In genomic region chr11:10587995-10588394, GRCh38 we compare ENCODE assay signal across 26 cellular contexts. TPM values are rescaled to one million over a fixed set of nuclear protein-coding genes. Genes with fewer than 3 reads are reported as not detected.
A peak's percentile ranks its signal among the peaks of the same experiment; 100 is the strongest.
DNase-seq lines count a peak whose midpoint lies in the region; ATAC-seq, FAIRE-seq and TF ChIP-seq lines count a peak whose summit lies in the region.
"Had no signal": no experiment of that assay in that cellular context is flagged by ENCODE, and none has a peak within 500 bp of the region (broad histone marks: within the 10 kb centered on the region; RNA-seq: fewer than 3 reads in every experiment).

No MANE protein-coding gene starts in this region.

- H3K79me2 ChIP-seq in K562 (ENCODE audit: control insufficient read depth, insufficient read depth, low read length) (no peaks in the 10 kb centered on the region), trophoblast cell (ENCODE audit: control insufficient read depth, insufficient read depth, low read length, poor library complexity) (no peaks in the 10 kb centered on the region)

- H3K9me3 ChIP-seq in K562 (replicated peaks; ENCODE audit: control insufficient read depth, insufficient read depth, low read depth, low read length) (no peaks in the 10 kb centered on the region), esophagus muscularis mucosa (no peaks in the 10 kb centered on the region), trophoblast cell (ENCODE audit: insufficient read depth, low read depth, low read length) (no peaks in the 10 kb centered on the region), uterus (no peaks in the 10 kb centered on the region), right cardiac atrium (ENCODE audit: control insufficient read depth, low read length) (no peaks in the 10 kb centered on the region), BE2C (no peaks in the 10 kb centered on the region), right lobe of liver (no peaks in the 10 kb centered on the region)
- H3K9me3 ChIP-seq: Caco-2, SJCRH30 had no signal

- CTCF ChIA-PET in K562 (lab: Yijun Ruan, JAX; ENCODE audit: low intra/inter-chr PET ratio): no interaction called here
- CTCF ChIA-PET in activated CD4-positive, alpha-beta memory T cell treated with anti-CD3 and anti-CD28 coated beads, Interleukin-2, amount 10 ng/mL, durations not matched to agents 7 days and 5 days (lab: Charles Lee): interaction anchor here (0.9 to 4.3 kb wide), 2 partner anchors 47 to 67 kb away, joined by 3 to 25 read pairs; partner anchors contain the start of gene RNF141

- no peak overlapping the region for H3K18ac ChIP-seq in trophoblast cell (ENCODE audit: low read length)

- H3K23ac ChIP-seq in trophoblast cell (ENCODE audit: low read length): no peak overlapping the region

- FAIRE-seq in K562 (lab: Jason Lieb, UNC): no peak
- FAIRE-seq: GM12878, RCC 7860 had no signal

- H3K4me2 ChIP-seq in K562 (ENCODE audit: insufficient read depth, low read length) (no peak overlapping the region; the same call in 1 of the 2 replicates), trophoblast cell (ENCODE audit: low read length) (no peak overlapping the region)
- H3K4me2 ChIP-seq: KMS-11 had no signal

- H2BK12ac ChIP-seq in trophoblast cell (ENCODE audit: low read length): no peak overlapping the region

- H3K27me3 ChIP-seq in K562 (ENCODE audit: control insufficient read depth in 2 of 2, insufficient read depth in 2 of 2, low read length in 2 of 2): no peaks in the 10 kb centered on the region
- H3K27me3 ChIP-seq in esophagus muscularis mucosa: no peaks in the 10 kb centered on the region
- no peaks in the 10 kb centered on the region for H3K27me3 ChIP-seq in trophoblast cell (ENCODE audit: insufficient read depth, low read length)
- H3K27me3 ChIP-seq in uterus: no peaks in the 10 kb centered on the region
- H3K27me3 ChIP-seq in right cardiac atrium (ENCODE audit: control insufficient read depth, insufficient read depth): no peaks in the 10 kb centered on the region
- no peaks in the 10 kb centered on the region for H3K27me3 ChIP-seq in BE2C
- H3K27me3 ChIP-seq in right lobe of liver: no peaks in the 10 kb centered on the region
- H3K27me3 ChIP-seq: SJCRH30 had no signal

- no peak overlapping the region for H4K8ac ChIP-seq in trophoblast cell (ENCODE audit: low read depth, low read length)

- in situ Hi-C loops in K562 (cut with MboI): no loop called here

- no peak overlapping the region for H4K12ac ChIP-seq in trophoblast cell (ENCODE audit: low read depth, low read length)

- H3K9ac ChIP-seq in K562 (ENCODE audit: insufficient read depth in 1 of 2, low read depth in 2 of 2, low read length in 2 of 2) (no peak overlapping the region), trophoblast cell (ENCODE audit: low read length) (no peak overlapping the region)
- H3K9ac ChIP-seq: GM23248, KMS-11 had no signal

- no peak overlapping the region for H3K14ac ChIP-seq in trophoblast cell (ENCODE audit: low read length)

- 63% methylated on average over 3 of the region's 3 CpGs for WGBS in K562 (ENCODE audit: insufficient coverage, low coverage, missing lambda C conversion rate)
- WGBS in esophagus muscularis mucosa: 93% methylated on average over 3 of the region's 3 CpGs
- WGBS in trophoblast cell (ENCODE audit: extremely low coverage, insufficient coverage, insufficient read length): no CpG with 5 or more reads among the region's 3 CpGs
- WGBS in right cardiac atrium: 81% methylated on average over 3 of the region's 3 CpGs
- 76% methylated on average over 3 of the region's 3 CpGs for WGBS in right lobe of liver (ENCODE audit: insufficient coverage, low coverage, low lambda C conversion rate, missing lambda C conversion rate)

- peaks cover 16% of the 10 kb centered on the region for H3K27me3 Mint-ChIP-seq in activated CD4-positive, alpha-beta memory T cell treated with anti-CD3 and anti-CD28 coated beads, Interleukin-2, amount 10 ng/mL, durations not matched to agents 7 days and 5 days

- H3K36me3 Mint-ChIP-seq in activated CD4-positive, alpha-beta memory T cell treated with anti-CD3 and anti-CD28 coated beads, Interleukin-2, amount 10 ng/mL, durations not matched to agents 7 days and 5 days (ENCODE audit: low read depth): no peaks in the 10 kb centered on the region

- POLR2A ChIA-PET in K562 (lab: Yijun Ruan, JAX): interaction anchor here (1.4 to 2.0 kb wide), 3 partner anchors 8 to 15 kb away, joined by 4 to 6 read pairs (median 4); no protein-coding TSS in a partner anchor
- POLR2A ChIA-PET in activated CD4-positive, alpha-beta memory T cell treated with anti-CD3 and anti-CD28 coated beads, Interleukin-2, amount 10 ng/mL, durations not matched to agents 7 days and 5 days (lab: Charles Lee): interaction anchor here (1.0 to 1.5 kb wide), 2 partner anchors 47 to 132 kb away, joined by 3 to 4 read pairs; partner anchors contain the start of gene RNF141

- peak overlapping the region; percentile 33 for H4K91ac ChIP-seq in trophoblast cell (ENCODE audit: low read depth, low read length)

- TF ChIP-seq RAD21 in K562 (CRISPR knock-in tag; conservative IDR thresholded peaks at IDR 0.05 in 1 of 2, IDR thresholded peaks at IDR 0.05 in 1 of 2): no peak

- H4K20me1 ChIP-seq in K562 (replicated peaks; ENCODE audit: control insufficient read depth, insufficient read depth, low read length): no peaks in the 10 kb centered on the region

- no peak overlapping the region for H2BK5ac ChIP-seq in trophoblast cell (ENCODE audit: low read depth, low read length, poor library complexity)

- H3K9me1 ChIP-seq in K562 (ENCODE audit: control insufficient read depth, insufficient read depth, low read length): no peaks in the 10 kb centered on the region

- H2AK5ac ChIP-seq in trophoblast cell (ENCODE audit: low read length): no peak overlapping the region

- H2AFZ ChIP-seq in K562 (ENCODE audit: low read depth, low read length): 0 out of 2 replicates have a peak overlapping the region, but pooled peaks have one; percentile 51
- no peak overlapping the region for H2AFZ ChIP-seq in trophoblast cell (ENCODE audit: insufficient read depth, low read length, poor library complexity)
- H2AFZ ChIP-seq: GM23248 had no signal

- TF ChIP-seq EP300 in K562 (IDR thresholded peaks at IDR 0.05; ENCODE audit: low read length): no peak
- no peak for TF ChIP-seq EP300 in esophagus muscularis mucosa (IDR thresholded peaks at IDR 0.05)

- BruUV-seq in K562 (replicated peaks; lab: Mats Ljungman, UMichigan): no TSS peak

- H3K4me3 Mint-ChIP-seq in activated CD4-positive, alpha-beta memory T cell treated with anti-CD3 and anti-CD28 coated beads, Interleukin-2, amount 10 ng/mL, durations not matched to agents 7 days and 5 days: no peak overlapping the region
- H3K4me3 Mint-ChIP-seq: CD4-positive, alpha-beta T cell; H9; HFFc6 had no signal

- intact Hi-C loops in K562 (cut with micrococcal nuclease): loop anchor here (5.0 kb wide), 1 partner anchor 34 kb away; no protein-coding TSS in a partner anchor
- intact Hi-C loops in esophagus muscularis mucosa (cut with DNase I): no loop called here
- intact Hi-C loops in uterus (cut with DNase I; ENCODE audit: low total_unique reads): no loop called here
- intact Hi-C loops in right cardiac atrium (cut with DNase I): no loop called here
- intact Hi-C loops in right lobe of liver (cut with DNase I): no loop called here

- no peaks in the 10 kb centered on the region for H3K9me3 Mint-ChIP-seq in activated CD4-positive, alpha-beta memory T cell treated with anti-CD3 and anti-CD28 coated beads, Interleukin-2, amount 10 ng/mL, durations not matched to agents 7 days and 5 days
- H3K9me3 Mint-ChIP-seq: CD4-positive, alpha-beta T cell; H9; HFFc6 had no signal

- no peak for TF ChIP-seq CTCF in K562 (IDR thresholded peaks at IDR 0.05 in 2 of 3, conservative IDR thresholded peaks at IDR 0.05 in 1 of 3; ENCODE audit: insufficient read depth in 2 of 3, low read depth in 1 of 3, low read length in 3 of 3)
- TF ChIP-seq CTCF in esophagus muscularis mucosa (IDR thresholded peaks at IDR 0.05): no peak
- TF ChIP-seq CTCF in uterus (IDR thresholded peaks at IDR 0.05): no peak
- no peak for TF ChIP-seq CTCF in BE2C (IDR thresholded peaks at IDR 0.05; ENCODE audit: low read depth, low read length)
- no peak for TF ChIP-seq CTCF in right lobe of liver (IDR thresholded peaks at IDR 0.05)

- H3K36me3 ChIP-seq in K562 (ENCODE audit: control insufficient read depth, insufficient read depth, low read length): no peaks in the 10 kb centered on the region
- peaks cover 0 to 58% (median 10%) of the 10 kb centered on the region in 4 donors for H3K36me3 ChIP-seq in esophagus muscularis mucosa
- H3K36me3 ChIP-seq in trophoblast cell (ENCODE audit: control insufficient read depth in 1 of 2, insufficient read depth in 2 of 2, low read length in 2 of 2): no peaks in the 10 kb centered on the region
- no peaks in the 10 kb centered on the region for H3K36me3 ChIP-seq in uterus
- no peaks in the 10 kb centered on the region for H3K36me3 ChIP-seq in BE2C
- no peaks in the 10 kb centered on the region for H3K36me3 ChIP-seq in right lobe of liver
- H3K36me3 ChIP-seq: SJCRH30 had no signal

- peaks cover 52% of the 10 kb centered on the region for H3K4me1 Mint-ChIP-seq in activated CD4-positive, alpha-beta memory T cell treated with anti-CD3 and anti-CD28 coated beads, Interleukin-2, amount 10 ng/mL, durations not matched to agents 7 days and 5 days

- H3K4me3 ChIP-seq in K562 (no peak overlapping the region), esophagus muscularis mucosa (no peak overlapping the region), trophoblast cell (ENCODE audit: low read depth, low read length) (no peak overlapping the region), uterus (no peak overlapping the region), right cardiac atrium (ENCODE audit: low read length) (no peak overlapping the region), BE2C (ENCODE audit: low read depth, low read length) (no peak overlapping the region), right lobe of liver (no peak overlapping the region)
- H3K4me3 ChIP-seq: GM12878, GM23248, SJCRH30 had no signal

- no peak overlapping the region for H2BK120ac ChIP-seq in trophoblast cell (ENCODE audit: insufficient read depth, low read length, poor library complexity)

- ATAC-seq in K562: no peak
- ATAC-seq in right cardiac atrium: no peak
- no peak for ATAC-seq in right lobe of liver
- ATAC-seq: GM12878 had no signal

- TF ChIP-seq POLR2A in K562 (conservative IDR thresholded peaks at IDR 0.05): no peak
- TF ChIP-seq POLR2A in esophagus muscularis mucosa (IDR thresholded peaks at IDR 0.05; ENCODE audit: low read depth): no peak
- no peak for TF ChIP-seq POLR2A in uterus (IDR thresholded peaks at IDR 0.05)
- TF ChIP-seq POLR2A in right lobe of liver (IDR thresholded peaks at IDR 0.05): no peak

- no peak overlapping the region for H3K27ac Mint-ChIP-seq in activated CD4-positive, alpha-beta memory T cell treated with anti-CD3 and anti-CD28 coated beads, Interleukin-2, amount 10 ng/mL, durations not matched to agents 7 days and 5 days
- H3K27ac Mint-ChIP-seq: CD4-positive, alpha-beta T cell; H9 had no signal

- DNase-seq in K562 (ENCODE audit: extremely low read depth in 1 of 4, low spot score in 3 of 4) (no peak), esophagus muscularis mucosa (ENCODE audit: extremely low spot score) (no peak), trophoblast cell (peak in 1 of 2 donors; percentile 67), uterus (no peak), right cardiac atrium (no peak), BE2C (no peak), right lobe of liver (no peak)
- DNase-seq in activated CD4-positive, alpha-beta memory T cell treated with anti-CD3 and anti-CD28 coated beads, Interleukin-2, amount 10 ng/mL, durations not matched to agents 7 days and 5 days: no peak
- DNase-seq: Caco-2; CD4-positive, alpha-beta T cell; DMS 273 treated with DMSO at 0.1 percent for 48 hours; DMS79 treated with DMSO at 0.1 percent for 48 hours; GM23248; H9; HFFc6; NCI-H1105; NCI-H2081; NCI-H2171; NCI-H345; NCI-H524; NCI-H774; SJCRH30 had no signal

- H3K4me1 ChIP-seq in K562 (replicated peaks in 1 of 2; ENCODE audit: control insufficient read depth in 2 of 2, insufficient read depth in 2 of 2, low read length in 2 of 2) (peaks cover 11 to 72% of the 10 kb centered on the region in 2 experiments), esophagus muscularis mucosa (peaks cover 21 to 78% (median 62%) of the 10 kb centered on the region in 4 donors), trophoblast cell (ENCODE audit: control insufficient read depth in 1 of 2, insufficient read depth in 2 of 2, low read length in 2 of 2) (peaks cover 7 to 19% of the 10 kb centered on the region in 2 experiments), uterus (peaks cover 9 to 12% of the 10 kb centered on the region in 2 donors), right cardiac atrium (ENCODE audit: control insufficient read depth, insufficient read depth, low read length) (peaks cover 8% of the 10 kb centered on the region), BE2C (no peaks in the 10 kb centered on the region), right lobe of liver (no peaks in the 10 kb centered on the region)

- H3K27ac ChIP-seq in K562 (ENCODE audit: extremely low read depth, low read depth, low read length) (no peak overlapping the region), esophagus muscularis mucosa (replicated peaks in 1 of 4) (peak overlapping the region; percentile 72 to 84 (median 80)), trophoblast cell (ENCODE audit: low read depth, low read length) (no peak overlapping the region), uterus (peak overlapping the region; percentile 49 to 78), right cardiac atrium (ENCODE audit: low read length) (no peak overlapping the region), right lobe of liver (no peak overlapping the region)
- H3K27ac ChIP-seq: KMS-11, SJCRH30 had no signal

- no peak overlapping the region for H3K4ac ChIP-seq in trophoblast cell (ENCODE audit: low read depth, low read length)

- H3K79me1 ChIP-seq in trophoblast cell (ENCODE audit: low read length): peaks cover 6% of the 10 kb centered on the region

RNA-seq across cellular contexts. Expression of gene LYVE1, which starts 19.5 kb away (rescaled TPM):
- 0.44 and 1.2 TPM in 2 replicates for total RNA-seq in K562 (2011; cell fraction: chromatin; rRNA removed; ENCODE audit: low replicate concordance)
- 0.66 and 1.0 TPM in 2 replicates for total RNA-seq in K562 (2011; cell fraction: nucleolus; rRNA removed)
- total RNA-seq in K562 (2011; cell fraction: nucleoplasm; rRNA removed): 0.73 and 1.2 TPM in 2 replicates
- total RNA-seq in K562 (2014; rRNA removed): not detected in 2 replicates
- total RNA-seq in K562 (2014; rRNA removed; fragmentation: Illumina TruSeq; extraction: Trizol): 0.07 and 0.32 TPM in 2 replicates
- 0.14 and 0.34 TPM in 2 replicates for total RNA-seq in K562 (2015; rRNA removed; fragmentation: Illumina TruSeq; extraction: Trizol)
- 0.13 and 0.27 TPM in 2 replicates for total RNA-seq in K562 (2021)
- polyA plus RNA-seq in K562 (2011; rRNA removed): 0.42 and 1.1 TPM in 2 replicates
- polyA plus RNA-seq in K562 (2011; cell fraction: cytosol; rRNA removed): 0.06 and 0.85 TPM in 2 replicates
- polyA plus RNA-seq in K562 (2011; cell fraction: nucleus; rRNA removed): 0.14 and 0.15 TPM in 2 replicates
- polyA plus RNA-seq in K562 (2012): 0.29 and 0.34 TPM in 2 replicates
- 0.10 and 0.12 TPM in 2 replicates for polyA plus RNA-seq in K562 (2014; fragmentation: Illumina TruSeq; extraction: Trizol)
- under 1 TPM; 0.06 to 0.27 TPM for polyA plus RNA-seq in K562 (2014; fragmentation: Nextera tagmentation; extraction: Ambion mirVana)
- polyA plus RNA-seq in K562 (2014; rRNA removed): 0.05 and 0.13 TPM in 2 replicates
- 0.18 and 0.32 TPM in 2 replicates for polyA minus RNA-seq in K562 (2011; rRNA and poly(A)+ RNA removed)
- 1.3 TPM in 1 of 2 replicates, not detected in the other for polyA minus RNA-seq in K562 (2011; cell fraction: cytosol; rRNA and poly(A)+ RNA removed)
- 0.22 and 0.40 TPM in 2 replicates for polyA minus RNA-seq in K562 (2011; cell fraction: nucleus; rRNA and poly(A)+ RNA removed)
- total RNA-seq in esophagus muscularis mucosa: 100 to 1,000 TPM in 1 of 4 donors, 10 to 100 TPM in 3; 59.5 to 150 (median 74.3) TPM
- polyA plus RNA-seq in trophoblast cell (2013): 0.01 TPM in 2 replicates
- 100 to 1,000 TPM in 1 of 4 donors, 10 to 100 TPM in 3; 12.8 to 154 (median 44.0) TPM for total RNA-seq in uterus
- total RNA-seq in right cardiac atrium: 100 to 1,000 TPM in 1 of 4 donors, 10 to 100 TPM in 3; 69.8 to 114 (median 92.8) TPM
- polyA plus RNA-seq in right cardiac atrium: 12.6 TPM
- not detected for polyA plus RNA-seq in BE2C (2012; ENCODE audit: insufficient read depth, insufficient read length, low read depth)
- total RNA-seq in right lobe of liver: 10 to 100 TPM in 5 of 6 experiments, 1 to 10 TPM in 1; 9.3 to 60.8 (median 28.3) TPM
- not detected for total RNA-seq in activated CD4-positive, alpha-beta memory T cell treated with anti-CD3 and anti-CD28 coated beads, Interleukin-2, amount 10 ng/mL, durations not matched to agents 7 days and 5 days
- total RNA-seq: Caco-2; CD4-positive, alpha-beta T cell; GM23248; H9; OCI-LY7; SJCRH30 had no signal
- polyA plus RNA-seq: GM12878, GM23248 had no signal

RNA-seq across cellular contexts. Expression of gene RNF141, which starts 47.0 kb away (rescaled TPM):
- 5.2 and 16.2 TPM in 2 replicates for total RNA-seq in K562 (2011; cell fraction: chromatin; rRNA removed; ENCODE audit: low replicate concordance)
- total RNA-seq in K562 (2011; cell fraction: nucleolus; rRNA removed): 2.7 and 4.2 TPM in 2 replicates
- 10.6 and 20.5 TPM in 2 replicates for total RNA-seq in K562 (2011; cell fraction: nucleoplasm; rRNA removed)
- total RNA-seq in K562 (2014; rRNA removed) (9.5 and 9.7 TPM in 2 replicates), K562 (2014; rRNA removed; fragmentation: Illumina TruSeq; extraction: Trizol) (20.7 and 26.1 TPM in 2 replicates), K562 (2015; rRNA removed; fragmentation: Illumina TruSeq; extraction: Trizol) (13.8 and 16.0 TPM in 2 replicates), K562 (2021) (18.9 and 20.6 TPM in 2 replicates), esophagus muscularis mucosa (10 to 100 TPM; 24.1 to 39.3 (median 34.9) TPM), uterus (10 to 100 TPM; 19.7 to 49.7 (median 25.2) TPM), right cardiac atrium (10 to 100 TPM; 37.7 to 49.8 (median 41.4) TPM), right lobe of liver (10 to 100 TPM; 11.2 to 21.0 (median 15.1) TPM)
- polyA plus RNA-seq in K562 (2011; rRNA removed) (23.3 and 27.9 TPM in 2 replicates), K562 (2014; fragmentation: Illumina TruSeq; extraction: Trizol) (13.1 and 14.6 TPM in 2 replicates), K562 (2014; fragmentation: Nextera tagmentation; extraction: Ambion mirVana) (10 to 100 TPM; 44.6 to 51.9 TPM), K562 (2014; rRNA removed) (15.4 and 16.6 TPM in 2 replicates), right cardiac atrium (14.1 TPM)
- polyA plus RNA-seq in K562 (2011; cell fraction: cytosol; rRNA removed): 4.3 and 11.1 TPM in 2 replicates
- 7.8 and 10.2 TPM in 2 replicates for polyA plus RNA-seq in K562 (2011; cell fraction: nucleus; rRNA removed)
- 17.6 and 18.3 TPM in 2 replicates for polyA plus RNA-seq in K562 (2012)
- 20.6 and 29.5 TPM in 2 replicates for polyA minus RNA-seq in K562 (2011; rRNA and poly(A)+ RNA removed)
- 5.3 and 7.6 TPM in 2 replicates for polyA minus RNA-seq in K562 (2011; cell fraction: cytosol; rRNA and poly(A)+ RNA removed)
- 6.7 and 12.9 TPM in 2 replicates for polyA minus RNA-seq in K562 (2011; cell fraction: nucleus; rRNA and poly(A)+ RNA removed)
- 14.9 and 15.7 TPM in 2 replicates for polyA plus RNA-seq in trophoblast cell (2013)
- 5.2 TPM for polyA plus RNA-seq in BE2C (2012; ENCODE audit: insufficient read depth, insufficient read length, low read depth)
- 10 to 100 TPM; 12.2 to 12.3 TPM for total RNA-seq in activated CD4-positive, alpha-beta memory T cell treated with anti-CD3 and anti-CD28 coated beads, Interleukin-2, amount 10 ng/mL, durations not matched to agents 7 days and 5 days

Comparison
In these comparisons a context has a peak if more than half of its experiments do, and no peak if none do; other contexts are left out.
1. H3K27ac ChIP-seq: peak in esophagus muscularis mucosa (4 of 4) and uterus (2 of 2); none in K562 (single experiment), trophoblast cell (single experiment), right cardiac atrium (single experiment) and right lobe of liver (0 of 3).
2. RNA of gene LYVE1, which starts 19.5 kb away (total RNA-seq): 69.8 to 114 TPM in right cardiac atrium, 59.5 to 150 TPM in esophagus muscularis mucosa, 12.8 to 154 TPM in uterus and 9.3 to 60.8 TPM in right lobe of liver; 0.07 to 1.2 TPM in K562 and not detected in activated CD4-positive, alpha-beta memory T cell treated with anti-CD3 and anti-CD28 coated beads, Interleukin-2, amount 10 ng/mL, durations not matched to agents 7 days and 5 days; every median in the first group is over 4 times any median in the second.